ENCODE assay signal across 7 cellular contexts in the genomic region with DNA sequence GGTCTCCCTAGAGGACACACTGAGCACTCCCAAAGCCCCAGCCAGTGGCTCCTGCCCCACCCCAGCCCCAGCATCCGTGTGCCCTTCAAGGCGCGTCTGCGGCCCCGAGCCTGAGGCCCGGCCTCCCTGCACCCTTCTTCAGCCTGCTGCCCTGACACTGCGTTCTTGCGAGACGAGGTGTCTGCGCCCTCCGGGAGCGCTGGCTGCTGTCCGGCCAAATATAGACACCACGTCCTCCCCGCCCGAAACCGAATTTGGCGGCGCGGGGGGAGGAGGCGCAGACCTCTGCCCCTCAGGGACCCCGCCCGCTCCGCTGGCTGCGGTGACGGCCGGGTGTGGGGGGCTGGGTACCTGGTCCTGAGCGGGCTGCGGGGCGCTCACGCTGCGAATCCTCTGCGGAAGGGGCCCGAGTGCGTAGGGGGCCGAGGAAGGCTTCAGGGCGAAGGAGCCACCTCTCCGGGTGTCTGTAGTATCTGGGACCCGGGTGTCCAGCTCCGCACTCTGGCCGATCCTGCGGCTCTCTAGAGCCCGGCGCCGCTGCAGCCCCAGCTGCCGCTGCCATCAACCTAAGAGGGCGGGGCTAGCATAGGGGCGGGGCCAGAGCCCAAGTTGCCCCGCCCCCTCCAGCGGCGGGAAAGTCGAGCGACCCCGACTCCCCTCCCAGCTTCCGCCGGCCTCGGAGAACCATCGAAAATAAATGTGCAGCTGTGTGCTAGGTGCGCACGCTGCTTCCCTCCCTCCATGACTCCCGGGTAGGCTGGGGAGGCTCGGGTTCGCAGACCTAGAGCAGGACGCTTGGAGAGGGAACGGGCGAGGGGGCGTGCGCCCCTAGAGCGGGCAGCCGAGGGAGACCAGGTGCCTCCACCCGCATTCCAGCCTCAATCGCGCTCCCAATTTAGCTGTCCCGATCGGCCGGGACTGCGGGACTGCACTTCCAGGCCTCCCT. TPM values are rescaled to one million over a fixed set of nuclear protein-coding genes. Genes with fewer than 3 reads are reported as not detected.
DNase-seq lines count a peak whose midpoint lies in the region; ATAC-seq and TF ChIP-seq lines count a peak whose summit lies in the region.

TSS of gene CORO6 (minus strand) at position 576 of the 946 bp plus-strand sequence. CDS start 1,491 bp downstream, outside the sequence.

- H3K36me3 ChIP-seq in psoas muscle (ENCODE audit: insufficient read depth in 1 of 2, low read depth in 1 of 2), result peaks cover 0 to 20% of the 10 kb centered on the region in 2 donors

- intact Hi-C loops in right cardiac atrium (cut with DNase I) (no loop called here), psoas muscle (cut with DNase I) (loop anchor here in 1 of 2 donors (5.0 kb wide), 2 partner anchors 140 to 310 kb away; partner anchors contain the start of gene SSH2)

- H3K4me1 ChIP-seq in right cardiac atrium (ENCODE audit: control insufficient read depth, insufficient read depth, low read length) (peaks cover 13% of the 10 kb centered on the region), psoas muscle (peaks cover 58% of the 10 kb centered on the region)

- peak; percentile 42 for ATAC-seq in GM18498 (IDR thresholded peaks at IDR 0.05; ENCODE audit: unreplicated experiment)
- peak; percentile 46 for ATAC-seq in HG03342 (IDR thresholded peaks at IDR 0.05; ENCODE audit: unreplicated experiment)
- peak; percentile 77 to 80 for ATAC-seq in right cardiac atrium
- ATAC-seq in psoas muscle, result peak; percentile 65 to 70 (median 68)
- ATAC-seq in HG03378 (IDR thresholded peaks at IDR 0.05; ENCODE audit: unreplicated experiment), result no peak

- DNase-seq in SK-N-DZ (ENCODE audit: low spot score) (peak; percentile 90), right cardiac atrium (peak; percentile 69 to 90 (median 88)), psoas muscle (peak; percentile 66 to 90)

- H3K9me3 ChIP-seq in right cardiac atrium (ENCODE audit: control insufficient read depth, low read length) (no peaks in the 10 kb centered on the region), psoas muscle (no peaks in the 10 kb centered on the region)

- H3K4me3 ChIP-seq in right cardiac atrium (ENCODE audit: low read length) (peak within 1 kb of the TSS; percentile 52), psoas muscle (peak within 1 kb of the TSS; percentile 98)

- 4% methylated on average over 77 of the region's 77 CpGs for WGBS in right cardiac atrium
- WGBS in psoas muscle, 3 donors, result 3 to 5% (median 3%) methylated on average over 61 to 77 of the region's 77 CpGs

- H3K27ac ChIP-seq in angular gyrus (ENCODE audit: low read depth, low read length) (peak within 1 kb of the TSS; percentile 66), right cardiac atrium (ENCODE audit: low read length) (peak within 1 kb of the TSS; percentile 84), psoas muscle (peak within 1 kb of the TSS; percentile 99)

- no peak for TF ChIP-seq CTCF in psoas muscle (IDR thresholded peaks at IDR 0.05)

- no peaks in the 10 kb centered on the region for H3K27me3 ChIP-seq in right cardiac atrium (ENCODE audit: control insufficient read depth, insufficient read depth)
- no peaks in the 10 kb centered on the region for H3K27me3 ChIP-seq in psoas muscle (ENCODE audit: insufficient read depth in 3 of 3, low read length in 2 of 3)

RNA-seq across cellular contexts. Expression of gene CORO6, which starts in this region (rescaled TPM):
- 7.0 and 10.3 TPM in 2 replicates for polyA plus RNA-seq in SK-N-DZ (2014; cell fraction: cytosol; rRNA removed)
- polyA plus RNA-seq in SK-N-DZ (2014; cell fraction: nucleus; rRNA removed), result 186 and 308 TPM in 2 replicates
- total RNA-seq in right cardiac atrium (100 to 1,000 TPM in 3 of 4 donors, 10 to 100 TPM in 1; 93.5 to 148 (median 113) TPM), psoas muscle (100 to 1,000 TPM; 478 to 710 (median 557) TPM)
- polyA plus RNA-seq in right cardiac atrium (98.5 TPM), psoas muscle (100 to 1,000 TPM; 182 to 495 (median 236) TPM)
